7 cellular contexts compared by ENCODE assay signal in genomic region chr2:230793573-230794359, GRCh38.
A peak's percentile ranks its signal among the peaks of the same experiment; 100 is the strongest.
DNase-seq lines count a peak whose midpoint lies in the region; ATAC-seq and TF ChIP-seq lines count a peak whose summit lies in the region.

No MANE protein-coding gene starts in this region.

- no peak overlapping the region for H3K4me3 Mint-ChIP-seq in activated T-helper 17 cell treated with anti-CD3 and anti-CD28 coated beads, Interleukin-2, amount 50 U/mL, for 72 hours
- no peak overlapping the region for H3K4me3 Mint-ChIP-seq in type B pancreatic cell

- H3K36me3 ChIP-seq in PC-3 (ENCODE audit: low read depth, low read length) (peaks cover 50% of the 10 kb centered on the region), psoas muscle (ENCODE audit: insufficient read depth in 1 of 2, low read depth in 1 of 2) (peaks cover 0 to 42% of the 10 kb centered on the region in 2 donors)

- CTCF ChIA-PET in PC-3 (lab: Charles Lee): interaction anchor here (1.0 kb wide), 1 partner anchor 18 kb away, joined by 3 read pairs; no protein-coding TSS in a partner anchor

- peaks cover 83% of the 10 kb centered on the region for H3K79me2 ChIP-seq in PC-3 (ENCODE audit: low read length)

- H3K9me3 ChIP-seq in PC-3 (ENCODE audit: low read length): peaks cover 2% of the 10 kb centered on the region
- H3K9me3 ChIP-seq in psoas muscle: peaks cover 2% of the 10 kb centered on the region

- POLR2A ChIA-PET in PC-3 (lab: Charles Lee; ENCODE audit: unreplicated experiment): no interaction called here

- H3K9ac ChIP-seq in PC-3 (ENCODE audit: low read length): peak overlapping the region; percentile 76

- peaks cover 63% of the 10 kb centered on the region for H3K4me1 ChIP-seq in PC-3 (ENCODE audit: insufficient read depth, low read length)
- peaks cover 37% of the 10 kb centered on the region for H3K4me1 ChIP-seq in foreskin keratinocyte
- peaks cover 72% of the 10 kb centered on the region for H3K4me1 ChIP-seq in psoas muscle

- peaks cover 10% of the 10 kb centered on the region for H3F3A ChIP-seq in PC-3 (ENCODE audit: low read length, unreplicated experiment)

- no peak overlapping the region for H2AFZ ChIP-seq in PC-3 (ENCODE audit: low read length)

- H3K9me2 ChIP-seq in PC-3 (replicated peaks; ENCODE audit: low read length): no peaks in the 10 kb centered on the region

- peaks cover 67% of the 10 kb centered on the region for H3K36me3 Mint-ChIP-seq in activated T-helper 17 cell treated with anti-CD3 and anti-CD28 coated beads, Interleukin-2, amount 50 U/mL, for 72 hours (ENCODE audit: low read depth)
- H3K36me3 Mint-ChIP-seq in type B pancreatic cell: peaks cover 42% of the 10 kb centered on the region

- BruUV-seq in PC-3 (replicated peaks; lab: Mats Ljungman, UMichigan): TSS peak; percentile 98

- TF ChIP-seq CTCF in PC-3 (conservative IDR thresholded peaks at IDR 0.05; ENCODE audit: low read depth, low read length): no peak
- TF ChIP-seq CTCF in foreskin keratinocyte (conservative IDR thresholded peaks at IDR 0.05): no peak
- no peak for TF ChIP-seq CTCF in psoas muscle (IDR thresholded peaks at IDR 0.05)
- no peak for TF ChIP-seq CTCF in type B pancreatic cell (conservative IDR thresholded peaks at IDR 0.05)

- peaks cover 3% of the 10 kb centered on the region for H3K9me3 Mint-ChIP-seq in activated T-helper 17 cell treated with anti-CD3 and anti-CD28 coated beads, Interleukin-2, amount 50 U/mL, for 72 hours
- H3K9me3 Mint-ChIP-seq in type B pancreatic cell: peaks cover 5% of the 10 kb centered on the region

- peaks cover 22% of the 10 kb centered on the region for H3K4me1 Mint-ChIP-seq in activated T-helper 17 cell treated with anti-CD3 and anti-CD28 coated beads, Interleukin-2, amount 50 U/mL, for 72 hours
- peaks cover 4% of the 10 kb centered on the region for H3K4me1 Mint-ChIP-seq in type B pancreatic cell (ENCODE audit: unreplicated experiment)

- no peaks in the 10 kb centered on the region for H4K20me1 ChIP-seq in PC-3 (ENCODE audit: low read length)

- H3K27ac Mint-ChIP-seq in activated T-helper 17 cell treated with anti-CD3 and anti-CD28 coated beads, Interleukin-2, amount 50 U/mL, for 72 hours: no peak overlapping the region
- H3K27ac Mint-ChIP-seq in type B pancreatic cell: peak overlapping the region; percentile 85

- intact Hi-C loops in PC-3 (cut with micrococcal nuclease): loop anchor here (1.0 to 10.0 kb wide), 6 partner anchors 19 to 569 kb away; partner anchors contain the start of genes SP100 and SP140
- intact Hi-C loops in psoas muscle (cut with DNase I): no loop called here

- WGBS in psoas muscle, 3 donors: 66 to 79% (median 69%) methylated on average over 8 of the region's 8 CpGs

- H3K27me3 ChIP-seq in PC-3 (ENCODE audit: low read length) (no peaks in the 10 kb centered on the region), foreskin keratinocyte (no peaks in the 10 kb centered on the region), psoas muscle (ENCODE audit: insufficient read depth in 3 of 3, low read length in 2 of 3) (no peaks in the 10 kb centered on the region)

- DNase-seq in PC-3 (peak; percentile 96), foreskin keratinocyte (peak; percentile 96 to 98), psoas muscle (peak; percentile 64 to 78), type B pancreatic cell (ENCODE audit: extremely low spot score, unreplicated experiment) (no peak), DMS153 treated with DMSO at 0.1 percent for 48 hours (lab: John Stamatoyannopoulos, UW; ENCODE audit: unreplicated experiment) (no peak)

- H3K27me3 Mint-ChIP-seq in activated T-helper 17 cell treated with anti-CD3 and anti-CD28 coated beads, Interleukin-2, amount 50 U/mL, for 72 hours: no peaks in the 10 kb centered on the region
- no peaks in the 10 kb centered on the region for H3K27me3 Mint-ChIP-seq in type B pancreatic cell

- peak overlapping the region; percentile 52 for H3K4me3 ChIP-seq in PC-3 (ENCODE audit: low read length)
- H3K4me3 ChIP-seq in psoas muscle: no peak overlapping the region

- peak overlapping the region; percentile 98 for H3K27ac ChIP-seq in PC-3 (ENCODE audit: low read length)
- H3K27ac ChIP-seq in foreskin keratinocyte: peak overlapping the region; percentile 63
- peak overlapping the region; percentile 80 for H3K27ac ChIP-seq in psoas muscle

- peak overlapping the region; percentile 84 for H3K4me2 ChIP-seq in PC-3 (ENCODE audit: low read length)

- ATAC-seq in GM21619 (IDR thresholded peaks at IDR 0.05; ENCODE audit: unreplicated experiment): peak; percentile 76
- peak; percentile 90 for ATAC-seq in PC-3
- peak; percentile 95 for ATAC-seq in activated T-helper 17 cell treated with anti-CD3 and anti-CD28 coated beads, Interleukin-2, amount 50 U/mL, for 72 hours (replicated peaks)
- peak; percentile 95 for ATAC-seq in foreskin keratinocyte
- peak; percentile 71 to 86 (median 83) for ATAC-seq in psoas muscle

Comparison
In these comparisons a context has a peak if more than half of its experiments do, and no peak if none do; other contexts are left out.
1. DNase-seq: peak in PC-3 (single experiment), foreskin keratinocyte (2 of 2) and psoas muscle (2 of 2); none in type B pancreatic cell (single experiment) and DMS153 treated with DMSO at 0.1 percent for 48 hours (single experiment).
2. Peak in every context shown above with its lines, with median percentiles within 50 percentile points of each other: ATAC-seq and H3K27ac ChIP-seq.